ENCODE assay signal across 8 cellular contexts in the genomic region with DNA sequence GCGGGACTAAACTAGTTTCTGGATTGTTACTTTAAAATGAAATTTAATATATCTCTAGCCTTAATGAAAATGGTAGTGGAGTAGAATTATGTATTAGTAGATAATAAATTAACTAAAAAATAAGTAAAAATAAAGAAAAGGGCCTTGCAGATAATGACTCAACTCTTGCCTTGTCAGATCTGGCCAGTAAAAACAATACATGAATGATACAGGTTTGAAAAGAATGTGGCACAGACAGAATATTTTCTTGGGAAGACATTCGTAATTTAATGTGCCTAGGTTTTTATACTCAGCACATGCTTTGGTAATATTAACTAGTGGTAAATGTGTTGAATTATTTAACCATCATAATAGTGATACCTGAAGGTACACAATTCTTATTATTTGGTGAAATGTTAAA. TPM values are rescaled to one million over a fixed set of nuclear protein-coding genes. Genes with fewer than 3 reads are reported as not detected.
A peak's percentile ranks its signal among the peaks of the same experiment; 100 is the strongest.
DNase-seq lines count a peak whose midpoint lies in the region; ATAC-seq and TF ChIP-seq lines count a peak whose summit lies in the region.

No MANE protein-coding gene starts in this region.

- H3K9me2 ChIP-seq in PC-3 (replicated peaks; ENCODE audit: low read length): no peaks in the 10 kb centered on the region
- no peaks in the 10 kb centered on the region for H3K9me2 ChIP-seq in neural cell (ENCODE audit: insufficient read depth, low read length)
- H3K9me2 ChIP-seq in PC-9 (ENCODE audit: insufficient read depth): no peaks in the 10 kb centered on the region

- intact Hi-C loops in PC-3 (cut with micrococcal nuclease) (loop anchor here (1.0 kb wide), 1 partner anchor 8 kb away; no protein-coding TSS in a partner anchor), PC-9 (cut with micrococcal nuclease; ENCODE audit: unreplicated experiment) (loop anchor here (1.0 kb wide), 1 partner anchor 8 kb away; no protein-coding TSS in a partner anchor)

- H3K9me3 Mint-ChIP-seq in effector memory CD8-positive, alpha-beta T cell: no peaks in the 10 kb centered on the region

- peaks cover 43 to 76% of the 10 kb centered on the region in 2 donors for H3K4me1 Mint-ChIP-seq in effector memory CD8-positive, alpha-beta T cell (ENCODE audit: low read depth in 2 of 2)

- peak overlapping the region; percentile 70 to 87 for H3K4me3 Mint-ChIP-seq in effector memory CD8-positive, alpha-beta T cell

- H3K4me3 ChIP-seq in PC-3 (ENCODE audit: low read length) (no peak overlapping the region), neural cell (ENCODE audit: low read length) (peak overlapping the region; percentile 62), PC-9 (no peak overlapping the region)

- TF ChIP-seq CTCF in PC-3 (conservative IDR thresholded peaks at IDR 0.05; ENCODE audit: low read depth, low read length) (no peak), neural cell (IDR thresholded peaks at IDR 0.05; ENCODE audit: poor library complexity, severe bottlenecking) (no peak), PC-9 (conservative IDR thresholded peaks at IDR 0.05) (no peak)

- TF ChIP-seq EP300 in neural cell (conservative IDR thresholded peaks at IDR 0.05; ENCODE audit: poor library complexity, severe bottlenecking): no peak

- BruUV-seq in PC-3 (replicated peaks; lab: Mats Ljungman, UMichigan): no TSS peak
- BruUV-seq in PC-9 (replicated peaks; lab: Mats Ljungman, UMichigan): no TSS peak

- H3K27me3 Mint-ChIP-seq in effector memory CD8-positive, alpha-beta T cell: no peaks in the 10 kb centered on the region

- H3K36me3 ChIP-seq in PC-3 (ENCODE audit: low read depth, low read length) (no peaks in the 10 kb centered on the region; the same call in 1 of the 2 replicates), neural cell (ENCODE audit: insufficient read depth, low read length) (no peaks in the 10 kb centered on the region), PC-9 (ENCODE audit: low read depth) (peaks cover 15% of the 10 kb centered on the region; the same call in 1 of the 2 replicates)

- H2AFZ ChIP-seq in PC-3 (ENCODE audit: low read length): no peak overlapping the region
- H2AFZ ChIP-seq in neural cell (ENCODE audit: low read depth, low read length): no peak overlapping the region
- H2AFZ ChIP-seq in PC-9: no peak overlapping the region

- peaks cover 33% of the 10 kb centered on the region for H3K36me3 Mint-ChIP-seq in effector memory CD8-positive, alpha-beta T cell (ENCODE audit: insufficient read depth)

- no peak overlapping the region for H3K9ac ChIP-seq in PC-3 (ENCODE audit: low read length)
- H3K9ac ChIP-seq in neural cell (ENCODE audit: low read length): peak overlapping the region; percentile 46

- no peaks in the 10 kb centered on the region for H3K27me3 ChIP-seq in PC-3 (ENCODE audit: low read length)
- H3K27me3 ChIP-seq in neural cell (ENCODE audit: insufficient read depth, low read depth, low read length): no peaks in the 10 kb centered on the region
- no peaks in the 10 kb centered on the region for H3K27me3 ChIP-seq in PC-9 (ENCODE audit: insufficient read depth, low read depth)

- H3K4me1 ChIP-seq in PC-3 (ENCODE audit: insufficient read depth, low read length) (peaks cover 5% of the 10 kb centered on the region), PC-9 (replicated peaks; ENCODE audit: insufficient read depth) (no peaks in the 10 kb centered on the region)

- peak overlapping the region; percentile 87 to 94 for H3K27ac Mint-ChIP-seq in effector memory CD8-positive, alpha-beta T cell

- H3K4me2 ChIP-seq in PC-3 (ENCODE audit: low read length): peak overlapping the region; percentile 33; the same call in 1 of the 2 replicates
- H3K4me2 ChIP-seq in neural cell (ENCODE audit: low read length): peak overlapping the region; percentile 37
- H3K4me2 ChIP-seq in PC-9: no peak overlapping the region

- CTCF ChIA-PET in PC-3 (lab: Charles Lee) (interaction anchor here (0.7 kb wide), 1 partner anchor 136 kb away, joined by 3 read pairs; no protein-coding TSS in a partner anchor), PC-9 (lab: Charles Lee) (no interaction called here)

- in situ Hi-C loops in G401 (cut with HindIII; ENCODE audit: low sequenced_read_pairs): no loop called here

- TF ChIP-seq RAD21 in neural cell (conservative IDR thresholded peaks at IDR 0.05): no peak

- H3F3A ChIP-seq in PC-3 (ENCODE audit: low read length, unreplicated experiment) (no peaks in the 10 kb centered on the region), neural cell (ENCODE audit: insufficient read depth, low read length, poor library complexity, severe bottlenecking) (no peaks in the 10 kb centered on the region), PC-9 (ENCODE audit: insufficient read depth, low read depth) (no peaks in the 10 kb centered on the region)

- H3K27ac ChIP-seq in PC-3 (ENCODE audit: low read length): no peak overlapping the region
- peak overlapping the region; percentile 90 for H3K27ac ChIP-seq in neural cell (ENCODE audit: low read length)
- no peak overlapping the region for H3K27ac ChIP-seq in PC-9

- H3K9me3 ChIP-seq in PC-3 (ENCODE audit: low read length): no peaks in the 10 kb centered on the region
- H3K9me3 ChIP-seq in neural cell (ENCODE audit: low read length): no peaks in the 10 kb centered on the region
- no peaks in the 10 kb centered on the region for H3K9me3 ChIP-seq in PC-9 (ENCODE audit: insufficient read depth, low read depth)

- ATAC-seq in PC-3: no peak
- no peak for ATAC-seq in effector memory CD8-positive, alpha-beta T cell (replicated peaks)

- POLR2A ChIA-PET in PC-3 (lab: Charles Lee; ENCODE audit: unreplicated experiment): no interaction called here
- POLR2A ChIA-PET in PC-9 (lab: Charles Lee; ENCODE audit: unreplicated experiment): no interaction called here

- H3K79me2 ChIP-seq in PC-3 (ENCODE audit: low read length): peaks cover 95% of the 10 kb centered on the region
- peaks cover 93% of the 10 kb centered on the region for H3K79me2 ChIP-seq in neural cell (replicated peaks; ENCODE audit: insufficient read depth, low read length)
- H3K79me2 ChIP-seq in PC-9 (ENCODE audit: low read depth): peaks cover 90% of the 10 kb centered on the region

- H4K20me1 ChIP-seq in PC-3 (ENCODE audit: low read length): no peaks in the 10 kb centered on the region
- no peaks in the 10 kb centered on the region for H4K20me1 ChIP-seq in neural cell (ENCODE audit: insufficient read depth)
- no peaks in the 10 kb centered on the region for H4K20me1 ChIP-seq in PC-9 (ENCODE audit: insufficient read depth)

- DNase-seq in G401 (ENCODE audit: low spot score) (peak; percentile 35), PC-3 (no peak), NCI-H128 (lab: John Stamatoyannopoulos, UW; ENCODE audit: unreplicated experiment) (no peak), RKO (ENCODE audit: low spot score) (no peak), PC-9 (no peak)
- DNase-seq in effector memory CD8-positive, alpha-beta T cell: no peak
- DNase-seq in activated CD8-positive, alpha-beta memory T cell treated with anti-CD3 and anti-CD28 coated beads, Interleukin-2, amount 50 U/mL, for 4 hours: no peak

TF ChIP-seq in neural cell, 6 proteins besides CTCF, POLR2A, EP300 and RAD21:
- no peak for TF ChIP-seq EZH2 (IDR thresholded peaks at IDR 0.05; ENCODE audit: borderline replicate concordance, insufficient read depth, low read length, poor library complexity, severe bottlenecking)
- TF ChIP-seq TAF1 (IDR thresholded peaks at IDR 0.05; ENCODE audit: low read depth): no peak
- no peak for TF ChIP-seq POLR2AphosphoS5 (IDR thresholded peaks at IDR 0.05)
- no peak for TF ChIP-seq REST (IDR thresholded peaks at IDR 0.05; ENCODE audit: borderline replicate concordance)
- no peak for TF ChIP-seq SMC3 (conservative IDR thresholded peaks at IDR 0.05; ENCODE audit: poor library complexity)
- no peak for TF ChIP-seq MXI1 (conservative IDR thresholded peaks at IDR 0.05; ENCODE audit: poor library complexity, severe bottlenecking)
TF ChIP-seq in neural cell: peak in this region for 0.

RNA-seq across cellular contexts. Expression of gene ATF7IP, which starts 28.3 kb away (rescaled TPM):
- total RNA-seq in G401 (2014; rRNA removed; shearing (Covaris generic)): 34.2 and 50.9 TPM in 2 replicates
- total RNA-seq in PC-3 (2014; rRNA removed) (12.5 and 16.9 TPM in 2 replicates), PC-9 (2021) (72.2 and 94.7 TPM in 2 replicates)
- 34.8 and 36.0 TPM in 2 replicates for polyA plus RNA-seq in neural cell
- 210 and 299 TPM in 2 replicates for polyA minus RNA-seq in neural cell
